Comparison of ENCODE assay signal across 6 cellular contexts in the genomic region with DNA sequence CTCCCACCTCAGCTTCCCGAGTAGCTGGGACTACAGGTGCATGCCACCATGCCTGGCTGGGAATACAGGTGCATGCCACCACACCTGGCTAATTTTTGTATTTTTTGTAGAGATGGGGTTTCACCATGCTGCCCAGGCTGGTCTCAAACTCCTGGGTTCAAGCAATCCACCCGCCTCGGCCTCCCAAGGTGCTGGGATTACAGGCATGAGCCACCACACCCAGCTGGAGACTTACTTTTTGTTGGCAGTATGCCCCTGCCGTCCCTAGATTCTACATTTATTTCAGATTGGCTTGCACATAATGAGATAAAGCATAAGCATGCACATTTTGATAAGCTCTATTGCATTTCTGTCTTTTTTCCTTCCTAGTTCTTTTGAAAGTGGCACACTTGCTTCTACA. TPM values are rescaled to one million over a fixed set of nuclear protein-coding genes. Genes with fewer than 3 reads are reported as not detected.
"Had no signal": no experiment of that assay in that cellular context is flagged by ENCODE, and none has a peak within 500 bp of the region (broad histone marks: within the 10 kb centered on the region; RNA-seq: fewer than 3 reads in every experiment).

No MANE protein-coding gene starts in this region.

RNA-seq across cellular contexts. Expression of a gene that starts 16.7 kb away (rescaled TPM):
- total RNA-seq: M059J, PC-3, Peyer's patch, Right ventricle myocardium superior, SJSA1 had no signal
- polyA plus RNA-seq: SK-N-SH had no signal
